10 cellular contexts compared by ENCODE assay signal in genomic region chr6:136525586-136526195, GRCh38. TPM values are rescaled to one million over a fixed set of nuclear protein-coding genes. Genes with fewer than 3 reads are reported as not detected.
DNase-seq lines count a peak whose midpoint lies in the region; ATAC-seq and TF ChIP-seq lines count a peak whose summit lies in the region.
"Had no signal": no experiment of that assay in that cellular context is flagged by ENCODE, and none has a peak within 500 bp of the region (broad histone marks: within the 10 kb centered on the region; RNA-seq: fewer than 3 reads in every experiment).

No MANE protein-coding gene starts in this region.

- H3K4me3 ChIP-seq in RWPE2 (ENCODE audit: severe bottlenecking) (no peak overlapping the region), fibroblast of pulmonary artery (replicated peaks; ENCODE audit: low read depth, low read length) (no peak overlapping the region)
- H3K4me3 ChIP-seq: BLaER1, GM12878 had no signal

- no peak overlapping the region for H3K27ac Mint-ChIP-seq in activated CD8-positive, alpha-beta T cell treated with anti-CD3 and anti-CD28 coated beads for 36 hours
- no peak overlapping the region for H3K27ac Mint-ChIP-seq in activated CD8-positive, alpha-beta T cell treated with anti-CD3 and anti-CD28 coated beads, Interleukin-2, amount 10 ng/mL, durations not matched to agents 7 days and 5 days

- no peak for ATAC-seq in activated CD8-positive, alpha-beta T cell treated with anti-CD3 and anti-CD28 coated beads for 36 hours
- ATAC-seq in activated CD8-positive, alpha-beta T cell treated with anti-CD3 and anti-CD28 coated beads, Interleukin-2, amount 10 ng/mL, durations not matched to agents 7 days and 5 days, result no peak
- ATAC-seq in RWPE2 (ENCODE audit: low read depth) (peak; percentile 54), GM18861 (IDR thresholded peaks at IDR 0.05; ENCODE audit: unreplicated experiment) (no peak), GM21390 (IDR thresholded peaks at IDR 0.05; ENCODE audit: unreplicated experiment) (no peak)

- no peak for DNase-seq in activated CD8-positive, alpha-beta T cell treated with anti-CD3 and anti-CD28 coated beads for 36 hours
- DNase-seq in activated CD8-positive, alpha-beta T cell treated with anti-CD3 and anti-CD28 coated beads, Interleukin-2, amount 10 ng/mL, durations not matched to agents 7 days and 5 days, result no peak
- DNase-seq in RWPE2 (ENCODE audit: low spot score) (no peak), fibroblast of pulmonary artery (ENCODE audit: low read depth) (peak; percentile 4), substantia nigra (lab: John Stamatoyannopoulos, UW) (peak in 21 of 49 donors; percentile 3 to 53 (median 20))
- DNase-seq in stimulated activated CD4-positive, alpha-beta T cell treated with anti-CD3 and anti-CD28 coated beads, Interleukin-4, amount 100 ng/mL, for 1 hour, result no peak

- no peaks in the 10 kb centered on the region for H3K9me3 ChIP-seq in RWPE2 (ENCODE audit: severe bottlenecking)
- H3K9me3 ChIP-seq: BLaER1 had no signal

- no peak overlapping the region for H3K27ac ChIP-seq in RWPE2 (ENCODE audit: poor library complexity, severe bottlenecking)
- H3K27ac ChIP-seq in substantia nigra (ENCODE audit: low read depth, low read length, poor library complexity, severe bottlenecking), result peak overlapping the region; percentile 98
- H3K27ac ChIP-seq: BLaER1 had no signal

- no peak for TF ChIP-seq CTCF in activated CD8-positive, alpha-beta T cell treated with anti-CD3 and anti-CD28 coated beads for 36 hours (IDR thresholded peaks at IDR 0.05)
- TF ChIP-seq CTCF in RWPE2 (IDR thresholded peaks at IDR 0.05; ENCODE audit: poor library complexity, severe bottlenecking) (no peak), fibroblast of pulmonary artery (IDR thresholded peaks at IDR 0.05; ENCODE audit: low read length, missing control alignments) (no peak)

- CTCF ChIA-PET in activated CD8-positive, alpha-beta T cell treated with anti-CD3 and anti-CD28 coated beads for 36 hours (lab: Charles Lee), result interaction anchor here (1.0 to 1.4 kb wide), 5 partner anchors 19 to 299 kb away, joined by 3 to 7 read pairs (median 3); partner anchors contain the start of gene MAP7
- CTCF ChIA-PET in activated CD8-positive, alpha-beta T cell treated with anti-CD3 and anti-CD28 coated beads, Interleukin-2, amount 10 ng/mL, durations not matched to agents 7 days and 5 days (lab: Charles Lee), result interaction anchor here (1.0 to 2.7 kb wide), 4 partner anchors 22 to 267 kb away, joined by 6 to 12 read pairs (median 8); partner anchors contain the start of genes MAP3K5 and MAP7

- no peaks in the 10 kb centered on the region for H3K27me3 ChIP-seq in RWPE2 (ENCODE audit: insufficient read depth, poor library complexity, severe bottlenecking)
- H3K27me3 ChIP-seq: BLaER1 had no signal

- no peaks in the 10 kb centered on the region for H3K36me3 Mint-ChIP-seq in activated CD8-positive, alpha-beta T cell treated with anti-CD3 and anti-CD28 coated beads for 36 hours (ENCODE audit: low read depth)
- no peaks in the 10 kb centered on the region for H3K36me3 Mint-ChIP-seq in activated CD8-positive, alpha-beta T cell treated with anti-CD3 and anti-CD28 coated beads, Interleukin-2, amount 10 ng/mL, durations not matched to agents 7 days and 5 days (ENCODE audit: low read depth)

- peaks cover 15% of the 10 kb centered on the region for H3K27me3 Mint-ChIP-seq in activated CD8-positive, alpha-beta T cell treated with anti-CD3 and anti-CD28 coated beads for 36 hours
- H3K27me3 Mint-ChIP-seq in activated CD8-positive, alpha-beta T cell treated with anti-CD3 and anti-CD28 coated beads, Interleukin-2, amount 10 ng/mL, durations not matched to agents 7 days and 5 days (ENCODE audit: low read depth), result peaks cover 15% of the 10 kb centered on the region

- POLR2A ChIA-PET in activated CD8-positive, alpha-beta T cell treated with anti-CD3 and anti-CD28 coated beads for 36 hours (lab: Charles Lee), result interaction anchor here (0.8 kb wide), 1 partner anchor 30 kb away, joined by 3 read pairs; no protein-coding TSS in a partner anchor
- POLR2A ChIA-PET in activated CD8-positive, alpha-beta T cell treated with anti-CD3 and anti-CD28 coated beads, Interleukin-2, amount 10 ng/mL, durations not matched to agents 7 days and 5 days (lab: Charles Lee), result interaction anchor here (1.3 kb wide), 1 partner anchor 236 kb away, joined by 3 read pairs; the partner anchor contains the start of gene BCLAF1

- H3K4me3 Mint-ChIP-seq in activated CD8-positive, alpha-beta T cell treated with anti-CD3 and anti-CD28 coated beads for 36 hours, result peak overlapping the region; percentile 13
- no peak overlapping the region for H3K4me3 Mint-ChIP-seq in activated CD8-positive, alpha-beta T cell treated with anti-CD3 and anti-CD28 coated beads, Interleukin-2, amount 10 ng/mL, durations not matched to agents 7 days and 5 days

- no peaks in the 10 kb centered on the region for H3K9me3 Mint-ChIP-seq in activated CD8-positive, alpha-beta T cell treated with anti-CD3 and anti-CD28 coated beads for 36 hours
- no peaks in the 10 kb centered on the region for H3K9me3 Mint-ChIP-seq in activated CD8-positive, alpha-beta T cell treated with anti-CD3 and anti-CD28 coated beads, Interleukin-2, amount 10 ng/mL, durations not matched to agents 7 days and 5 days (ENCODE audit: insufficient read depth)

- H3K36me3 ChIP-seq in RWPE2 (ENCODE audit: low read depth), result no peaks in the 10 kb centered on the region
- H3K36me3 ChIP-seq: BLaER1 had no signal

- H3K4me1 ChIP-seq in RWPE2 (ENCODE audit: insufficient read depth, poor library complexity, severe bottlenecking), result peaks cover 15% of the 10 kb centered on the region
- H3K4me1 ChIP-seq: BLaER1 had no signal

- H3K4me1 Mint-ChIP-seq in activated CD8-positive, alpha-beta T cell treated with anti-CD3 and anti-CD28 coated beads for 36 hours (ENCODE audit: low read depth), result peaks cover 19% of the 10 kb centered on the region
- H3K4me1 Mint-ChIP-seq in activated CD8-positive, alpha-beta T cell treated with anti-CD3 and anti-CD28 coated beads, Interleukin-2, amount 10 ng/mL, durations not matched to agents 7 days and 5 days (ENCODE audit: low read depth), result peaks cover 11% of the 10 kb centered on the region

- intact Hi-C loops in activated CD8-positive, alpha-beta T cell treated with anti-CD3 and anti-CD28 coated beads for 36 hours (cut with micrococcal nuclease), result no loop called here

RNA-seq across cellular contexts. Expression of gene MAP7, which starts 24.5 kb away (rescaled TPM):
- under 1 TPM; 0.47 to 0.67 TPM for total RNA-seq in activated CD8-positive, alpha-beta T cell treated with anti-CD3 and anti-CD28 coated beads for 36 hours
- total RNA-seq in activated CD8-positive, alpha-beta T cell treated with anti-CD3 and anti-CD28 coated beads, Interleukin-2, amount 10 ng/mL, durations not matched to agents 7 days and 5 days, result under 1 TPM; 0.31 to 0.45 TPM
